ENCODE assay signal across 2 cellular contexts in the genomic region with DNA sequence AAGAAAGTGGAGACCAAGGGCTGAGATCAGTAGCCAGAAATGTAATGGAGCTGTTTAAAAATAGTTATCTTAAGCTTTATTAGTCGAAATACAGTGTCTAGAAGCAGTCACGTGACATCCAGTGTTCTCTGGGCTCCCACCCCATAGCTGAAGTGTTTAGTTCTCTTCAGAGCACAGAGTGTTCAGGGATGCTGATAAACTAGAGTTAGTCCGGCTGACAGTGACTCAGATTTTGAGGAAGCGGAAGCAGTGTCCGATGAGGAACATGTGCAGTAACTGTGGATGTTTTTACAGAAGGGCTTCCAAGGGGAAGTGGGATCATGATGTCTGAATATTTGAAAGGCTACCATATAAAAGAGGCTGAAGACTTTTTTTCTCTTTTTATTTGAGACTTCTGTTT.
TF ChIP-seq lines count a peak whose summit lies in the region.

No MANE protein-coding gene starts in this region.

TF ChIP-seq in IMR-90, 13 proteins besides CTCF, POLR2A, EP300 and RAD21:
- no peak for TF ChIP-seq NFE2L2 (IDR thresholded peaks at IDR 0.05; ENCODE audit: low read depth, low read length)
- 0 out of 2 replicates have a peak, but pooled peaks have one; percentile 5 for TF ChIP-seq SMC3 (IDR thresholded peaks at IDR 0.05; ENCODE audit: low read depth, low read length)
- TF ChIP-seq BHLHE40 (IDR thresholded peaks at IDR 0.05; ENCODE audit: low read depth, low read length): peak; percentile 62; the same call in 1 of the 2 replicates
- TF ChIP-seq, protein P1, sequence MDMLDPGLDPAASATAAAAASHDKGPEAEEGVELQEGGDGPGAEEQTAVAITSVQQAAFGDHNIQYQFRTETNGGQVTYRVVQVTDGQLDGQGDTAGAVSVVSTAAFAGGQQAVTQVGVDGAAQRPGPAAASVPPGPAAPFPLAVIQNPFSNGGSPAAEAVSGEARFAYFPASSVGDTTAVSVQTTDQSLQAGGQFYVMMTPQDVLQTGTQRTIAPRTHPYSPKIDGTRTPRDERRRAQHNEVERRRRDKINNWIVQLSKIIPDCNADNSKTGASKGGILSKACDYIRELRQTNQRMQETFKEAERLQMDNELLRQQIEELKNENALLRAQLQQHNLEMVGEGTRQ (IDR thresholded peaks at IDR 0.05; ENCODE audit: low read depth, low read length): peak; percentile 79

TF ChIP-seq in K562, 482 proteins besides CTCF, POLR2A, EP300 and RAD21 (continues in another document):
- no peak for TF ChIP-seq RFX1 (IDR thresholded peaks at IDR 0.05)
- TF ChIP-seq, protein P2, sequence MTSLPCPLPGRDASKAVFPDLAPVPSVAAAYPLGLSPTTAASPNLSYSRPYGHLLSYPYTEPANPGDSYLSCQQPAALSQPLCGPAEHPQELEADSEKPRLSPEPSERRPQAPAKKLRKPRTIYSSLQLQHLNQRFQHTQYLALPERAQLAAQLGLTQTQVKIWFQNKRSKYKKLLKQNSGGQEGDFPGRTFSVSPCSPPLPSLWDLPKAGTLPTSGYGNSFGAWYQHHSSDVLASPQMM (CRISPR knock-in tag; IDR thresholded peaks at IDR 0.05): no peak
- TF ChIP-seq, protein P3, sequence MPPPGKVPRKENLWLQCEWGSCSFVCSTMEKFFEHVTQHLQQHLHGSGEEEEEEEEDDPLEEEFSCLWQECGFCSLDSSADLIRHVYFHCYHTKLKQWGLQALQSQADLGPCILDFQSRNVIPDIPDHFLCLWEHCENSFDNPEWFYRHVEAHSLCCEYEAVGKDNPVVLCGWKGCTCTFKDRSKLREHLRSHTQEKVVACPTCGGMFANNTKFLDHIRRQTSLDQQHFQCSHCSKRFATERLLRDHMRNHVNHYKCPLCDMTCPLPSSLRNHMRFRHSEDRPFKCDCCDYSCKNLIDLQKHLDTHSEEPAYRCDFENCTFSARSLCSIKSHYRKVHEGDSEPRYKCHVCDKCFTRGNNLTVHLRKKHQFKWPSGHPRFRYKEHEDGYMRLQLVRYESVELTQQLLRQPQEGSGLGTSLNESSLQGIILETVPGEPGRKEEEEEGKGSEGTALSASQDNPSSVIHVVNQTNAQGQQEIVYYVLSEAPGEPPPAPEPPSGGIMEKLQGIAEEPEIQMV (tag; conservative IDR thresholded peaks at IDR 0.05; ENCODE audit: low read depth): no peak
- TF ChIP-seq ZNF165 (CRISPR knock-in tag; IDR thresholded peaks at IDR 0.05; ENCODE audit: borderline replicate concordance): no peak
- TF ChIP-seq, protein P4, sequence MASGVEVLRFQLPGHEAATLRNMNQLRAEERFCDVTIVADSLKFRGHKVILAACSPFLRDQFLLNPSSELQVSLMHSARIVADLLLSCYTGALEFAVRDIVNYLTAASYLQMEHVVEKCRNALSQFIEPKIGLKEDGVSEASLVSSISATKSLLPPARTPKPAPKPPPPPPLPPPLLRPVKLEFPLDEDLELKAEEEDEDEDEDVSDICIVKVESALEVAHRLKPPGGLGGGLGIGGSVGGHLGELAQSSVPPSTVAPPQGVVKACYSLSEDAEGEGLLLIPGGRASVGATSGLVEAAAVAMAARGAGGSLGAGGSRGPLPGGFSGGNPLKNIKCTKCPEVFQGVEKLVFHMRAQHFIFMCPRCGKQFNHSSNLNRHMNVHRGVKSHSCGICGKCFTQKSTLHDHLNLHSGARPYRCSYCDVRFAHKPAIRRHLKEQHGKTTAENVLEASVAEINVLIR (CRISPR knock-in tag; IDR thresholded peaks at IDR 0.05): no peak
- no peak for TF ChIP-seq KLF1 (tag; IDR thresholded peaks at IDR 0.05)
- no peak for TF ChIP-seq NCOA6 (IDR thresholded peaks at IDR 0.05)
- TF ChIP-seq COPS2 (conservative IDR thresholded peaks at IDR 0.05): no peak
- no peak for TF ChIP-seq ZZZ3 (IDR thresholded peaks at IDR 0.05)
- TF ChIP-seq KLF13 (tag; IDR thresholded peaks at IDR 0.05; ENCODE audit: borderline replicate concordance, low read depth): no peak
- TF ChIP-seq, protein P5, sequence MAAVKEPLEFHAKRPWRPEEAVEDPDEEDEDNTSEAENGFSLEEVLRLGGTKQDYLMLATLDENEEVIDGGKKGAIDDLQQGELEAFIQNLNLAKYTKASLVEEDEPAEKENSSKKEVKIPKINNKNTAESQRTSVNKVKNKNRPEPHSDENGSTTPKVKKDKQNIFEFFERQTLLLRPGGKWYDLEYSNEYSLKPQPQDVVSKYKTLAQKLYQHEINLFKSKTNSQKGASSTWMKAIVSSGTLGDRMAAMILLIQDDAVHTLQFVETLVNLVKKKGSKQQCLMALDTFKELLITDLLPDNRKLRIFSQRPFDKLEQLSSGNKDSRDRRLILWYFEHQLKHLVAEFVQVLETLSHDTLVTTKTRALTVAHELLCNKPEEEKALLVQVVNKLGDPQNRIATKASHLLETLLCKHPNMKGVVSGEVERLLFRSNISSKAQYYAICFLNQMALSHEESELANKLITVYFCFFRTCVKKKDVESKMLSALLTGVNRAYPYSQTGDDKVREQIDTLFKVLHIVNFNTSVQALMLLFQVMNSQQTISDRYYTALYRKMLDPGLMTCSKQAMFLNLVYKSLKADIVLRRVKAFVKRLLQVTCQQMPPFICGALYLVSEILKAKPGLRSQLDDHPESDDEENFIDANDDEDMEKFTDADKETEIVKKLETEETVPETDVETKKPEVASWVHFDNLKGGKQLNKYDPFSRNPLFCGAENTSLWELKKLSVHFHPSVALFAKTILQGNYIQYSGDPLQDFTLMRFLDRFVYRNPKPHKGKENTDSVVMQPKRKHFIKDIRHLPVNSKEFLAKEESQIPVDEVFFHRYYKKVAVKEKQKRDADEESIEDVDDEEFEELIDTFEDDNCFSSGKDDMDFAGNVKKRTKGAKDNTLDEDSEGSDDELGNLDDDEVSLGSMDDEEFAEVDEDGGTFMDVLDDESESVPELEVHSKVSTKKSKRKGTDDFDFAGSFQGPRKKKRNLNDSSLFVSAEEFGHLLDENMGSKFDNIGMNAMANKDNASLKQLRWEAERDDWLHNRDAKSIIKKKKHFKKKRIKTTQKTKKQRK (IDR thresholded peaks at IDR 0.05; ENCODE audit: borderline replicate concordance, low read depth, low read length): no peak
- no peak for TF ChIP-seq ZC3H11A (IDR thresholded peaks at IDR 0.05; ENCODE audit: low read depth, low read length)
- no peak for TF ChIP-seq ZNF699 (CRISPR knock-in tag; IDR thresholded peaks at IDR 0.05; ENCODE audit: insufficient replicate concordance)
- TF ChIP-seq ZNF12 (CRISPR knock-in tag; IDR thresholded peaks at IDR 0.05): no peak
- TF ChIP-seq ZSCAN32 (CRISPR knock-in tag; IDR thresholded peaks at IDR 0.05): no peak
- peak; percentile 45 for TF ChIP-seq ZFP36 (IDR thresholded peaks at IDR 0.05; ENCODE audit: low read depth, low read length, partially characterized antibody)
- TF ChIP-seq ESRRA (IDR thresholded peaks at IDR 0.05; ENCODE audit: borderline replicate concordance, low read depth): no peak
- no peak for TF ChIP-seq SAFB (IDR thresholded peaks at IDR 0.05; ENCODE audit: borderline replicate concordance, low read depth, low read length)
- TF ChIP-seq NFATC3 (IDR thresholded peaks at IDR 0.05): no peak
- TF ChIP-seq STAT5A (IDR thresholded peaks at IDR 0.05; ENCODE audit: borderline replicate concordance, low read length): no peak
- TF ChIP-seq BRD9 (IDR thresholded peaks at IDR 0.05; ENCODE audit: low read depth, partially characterized antibody): no peak
- TF ChIP-seq, protein P6, sequence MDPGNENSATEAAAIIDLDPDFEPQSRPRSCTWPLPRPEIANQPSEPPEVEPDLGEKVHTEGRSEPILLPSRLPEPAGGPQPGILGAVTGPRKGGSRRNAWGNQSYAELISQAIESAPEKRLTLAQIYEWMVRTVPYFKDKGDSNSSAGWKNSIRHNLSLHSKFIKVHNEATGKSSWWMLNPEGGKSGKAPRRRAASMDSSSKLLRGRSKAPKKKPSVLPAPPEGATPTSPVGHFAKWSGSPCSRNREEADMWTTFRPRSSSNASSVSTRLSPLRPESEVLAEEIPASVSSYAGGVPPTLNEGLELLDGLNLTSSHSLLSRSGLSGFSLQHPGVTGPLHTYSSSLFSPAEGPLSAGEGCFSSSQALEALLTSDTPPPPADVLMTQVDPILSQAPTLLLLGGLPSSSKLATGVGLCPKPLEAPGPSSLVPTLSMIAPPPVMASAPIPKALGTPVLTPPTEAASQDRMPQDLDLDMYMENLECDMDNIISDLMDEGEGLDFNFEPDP (CRISPR knock-in tag; IDR thresholded peaks at IDR 0.05): no peak
- no peak for TF ChIP-seq KLF6 (CRISPR knock-in tag; IDR thresholded peaks at IDR 0.05; ENCODE audit: borderline replicate concordance)
- TF ChIP-seq MED1 (CRISPR knock-in tag; IDR thresholded peaks at IDR 0.05; ENCODE audit: borderline replicate concordance): no peak
- no peak for TF ChIP-seq HIVEP1 (CRISPR knock-in tag; IDR thresholded peaks at IDR 0.05)
- TF ChIP-seq ETV1 (tag; conservative IDR thresholded peaks at IDR 0.05; ENCODE audit: low read depth): peak; percentile 61
- TF ChIP-seq ELF1 (tag; IDR thresholded peaks at IDR 0.05): peak; percentile 80
- TF ChIP-seq EP400 (IDR thresholded peaks at IDR 0.05): peak; percentile 71
- TF ChIP-seq, protein P7, sequence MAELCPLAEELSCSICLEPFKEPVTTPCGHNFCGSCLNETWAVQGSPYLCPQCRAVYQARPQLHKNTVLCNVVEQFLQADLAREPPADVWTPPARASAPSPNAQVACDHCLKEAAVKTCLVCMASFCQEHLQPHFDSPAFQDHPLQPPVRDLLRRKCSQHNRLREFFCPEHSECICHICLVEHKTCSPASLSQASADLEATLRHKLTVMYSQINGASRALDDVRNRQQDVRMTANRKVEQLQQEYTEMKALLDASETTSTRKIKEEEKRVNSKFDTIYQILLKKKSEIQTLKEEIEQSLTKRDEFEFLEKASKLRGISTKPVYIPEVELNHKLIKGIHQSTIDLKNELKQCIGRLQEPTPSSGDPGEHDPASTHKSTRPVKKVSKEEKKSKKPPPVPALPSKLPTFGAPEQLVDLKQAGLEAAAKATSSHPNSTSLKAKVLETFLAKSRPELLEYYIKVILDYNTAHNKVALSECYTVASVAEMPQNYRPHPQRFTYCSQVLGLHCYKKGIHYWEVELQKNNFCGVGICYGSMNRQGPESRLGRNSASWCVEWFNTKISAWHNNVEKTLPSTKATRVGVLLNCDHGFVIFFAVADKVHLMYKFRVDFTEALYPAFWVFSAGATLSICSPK (IDR thresholded peaks at IDR 0.05; ENCODE audit: borderline replicate concordance): no peak
- TF ChIP-seq CAMTA2 (CRISPR knock-in tag; conservative IDR thresholded peaks at IDR 0.05): no peak
- TF ChIP-seq HDAC3 (IDR thresholded peaks at IDR 0.05; ENCODE audit: borderline replicate concordance, partially characterized antibody): no peak
- no peak for TF ChIP-seq ZBTB8A (IDR thresholded peaks at IDR 0.05; ENCODE audit: partially characterized antibody)
- TF ChIP-seq FUS (optimal IDR thresholded peaks at IDR 0.05; ENCODE audit: low read depth, low read length): no peak
- no peak for TF ChIP-seq TAF7 (tag; IDR thresholded peaks at IDR 0.05)
- no peak for TF ChIP-seq KDM4B (IDR thresholded peaks at IDR 0.05; ENCODE audit: borderline replicate concordance in 2 of 2, low read depth in 1 of 2)
- TF ChIP-seq, protein P8, sequence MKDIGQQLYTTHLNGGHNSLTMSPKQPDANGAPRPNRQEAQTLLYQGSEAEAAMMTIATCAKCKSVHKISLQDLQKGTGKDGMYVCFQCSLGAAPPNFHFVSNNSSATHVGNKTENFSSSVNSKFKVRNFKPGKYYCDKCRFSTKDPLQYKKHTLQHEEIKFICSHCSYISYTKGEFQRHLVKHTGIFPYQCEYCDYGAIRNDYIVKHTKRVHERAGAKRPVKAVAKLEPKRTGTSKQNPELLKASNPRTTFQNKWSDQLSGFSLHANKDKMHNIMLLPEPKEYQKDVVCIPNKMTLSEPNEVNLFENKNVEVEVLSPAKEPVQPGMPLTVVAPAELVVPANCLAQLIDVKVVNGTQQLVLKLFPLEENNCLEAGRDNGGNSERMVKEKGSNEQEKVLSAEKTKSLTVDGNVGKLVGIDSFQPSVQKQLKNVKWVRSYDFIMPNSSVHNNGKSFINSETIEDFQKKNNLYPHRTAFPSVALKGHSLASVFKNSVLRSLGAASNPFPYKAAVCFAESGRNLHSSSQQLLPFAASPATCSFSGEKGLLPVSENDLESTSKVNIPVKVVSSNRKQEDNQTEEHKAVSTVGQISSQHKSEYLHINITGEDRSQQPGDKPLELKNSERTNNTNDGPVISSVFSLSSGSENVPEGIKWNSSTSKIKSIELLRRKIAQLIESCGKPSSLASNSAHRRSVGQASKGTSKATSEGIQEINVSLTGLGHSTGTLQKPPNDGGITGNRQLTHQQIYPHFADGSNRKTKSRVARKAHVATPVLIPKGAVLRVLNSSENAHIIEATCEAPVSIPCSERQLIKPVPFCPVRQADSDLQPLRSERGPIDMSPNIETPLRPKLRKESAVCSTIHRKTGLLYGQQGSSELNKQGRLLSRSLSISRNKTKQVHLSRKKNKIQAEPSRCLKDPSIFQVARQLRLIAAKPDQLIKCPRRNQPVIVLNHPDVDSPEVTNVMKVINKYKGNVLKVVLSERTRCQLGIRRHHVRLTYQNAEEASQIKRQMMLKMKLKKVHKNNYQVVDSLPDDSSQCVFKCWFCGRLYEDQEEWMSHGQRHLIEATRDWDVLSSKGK (CRISPR knock-in tag; IDR thresholded peaks at IDR 0.05): no peak
- TF ChIP-seq BHLHE40 (IDR thresholded peaks at IDR 0.05; ENCODE audit: low read length): peak; percentile 92
- TF ChIP-seq MTA1 (IDR thresholded peaks at IDR 0.05; ENCODE audit: borderline replicate concordance): peak; percentile 31; the same call in 1 of the 2 replicates
- no peak for TF ChIP-seq SRF (CRISPR knock-in tag; IDR thresholded peaks at IDR 0.05)
- TF ChIP-seq CHD4 (IDR thresholded peaks at IDR 0.05; ENCODE audit: insufficient read depth, insufficient replicate concordance, low read depth, low read length, poor library complexity, severe bottlenecking): no peak
- TF ChIP-seq EZH2 (IDR thresholded peaks at IDR 0.05; ENCODE audit: borderline replicate concordance, low read depth, low read length): no peak
- no peak for TF ChIP-seq CREBBP (IDR thresholded peaks at IDR 0.05; ENCODE audit: low read depth, low read length)
- TF ChIP-seq ZBTB17 (CRISPR knock-in tag; IDR thresholded peaks at IDR 0.05): no peak
- no peak for TF ChIP-seq MCM7 (IDR thresholded peaks at IDR 0.05)
- no peak for TF ChIP-seq ZNF143 (CRISPR knock-in tag; IDR thresholded peaks at IDR 0.05)
